In the genomic region with DNA sequence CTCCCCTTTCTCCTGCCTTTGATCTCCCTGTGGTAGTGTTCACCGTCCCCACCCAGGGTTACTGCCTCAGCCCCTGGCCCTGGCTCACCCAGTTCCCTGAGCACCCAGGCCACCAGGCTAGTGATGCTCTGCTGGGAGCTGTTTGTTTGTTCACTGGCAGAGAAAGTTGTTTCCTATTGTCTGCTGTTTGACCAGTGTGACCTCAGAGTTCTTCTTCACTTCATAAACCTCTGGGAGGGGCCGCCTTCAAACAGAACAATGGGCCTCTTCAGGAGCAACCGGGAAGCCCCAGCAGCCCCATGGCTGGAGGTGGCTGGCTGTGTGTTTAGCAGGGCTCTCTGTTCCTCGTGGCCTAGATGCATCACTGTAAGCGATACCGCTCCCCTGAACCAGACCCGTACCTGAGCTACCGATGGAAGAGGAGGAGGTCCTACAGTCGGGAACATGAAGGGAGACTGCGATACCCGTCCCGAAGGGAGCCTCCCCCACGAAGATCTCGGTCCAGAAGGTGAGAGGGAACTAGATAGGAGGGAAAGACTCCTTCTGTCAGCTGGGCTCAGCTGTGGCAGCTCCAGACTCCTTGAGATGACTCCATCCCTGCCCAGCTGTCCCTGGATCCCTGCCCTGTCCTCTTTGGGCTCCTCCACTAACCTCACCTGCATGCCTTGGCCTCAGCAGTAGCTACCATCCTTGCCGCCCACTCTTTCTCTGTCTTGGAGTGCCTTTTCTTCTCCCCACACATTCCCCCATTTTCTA, we compare ENCODE assay signal across 17 cellular contexts. TPM values are rescaled to one million over a fixed set of nuclear protein-coding genes. Genes with fewer than 3 reads are reported as not detected.
A peak's percentile ranks its signal among the peaks of the same experiment; 100 is the strongest.
DNase-seq lines count a peak whose midpoint lies in the region; ATAC-seq, FAIRE-seq and TF ChIP-seq lines count a peak whose summit lies in the region.
"Had no signal": no experiment of that assay in that cellular context is flagged by ENCODE, and none has a peak within 500 bp of the region (broad histone marks: within the 10 kb centered on the region; RNA-seq: fewer than 3 reads in every experiment).

No MANE protein-coding gene starts in this region.

- H3K9ac ChIP-seq in HepG2 (ENCODE audit: insufficient read depth, low read depth, low read length), result no peak overlapping the region
- no peak overlapping the region for H3K9ac ChIP-seq in kidney (ENCODE audit: low read length in 2 of 2)

- TF ChIP-seq EP300 in HepG2 (IDR thresholded peaks at IDR 0.05; ENCODE audit: low read depth in 2 of 2, low read length in 2 of 2) (no peak), HepG2 (CRISPR knock-in tag; IDR thresholded peaks at IDR 0.05; ENCODE audit: borderline replicate concordance) (no peak)

- H3K27ac ChIP-seq in VCaP, result peak overlapping the region; percentile 99
- H3K27ac ChIP-seq in HepG2 (ENCODE audit: extremely low read length, insufficient read depth, low read length), result peak overlapping the region; percentile 30
- H3K27ac ChIP-seq in kidney (ENCODE audit: low read depth in 2 of 2, low read length in 2 of 2), result no peak overlapping the region
- H3K27ac ChIP-seq: lower lobe of right lung had no signal

- H3K4me3 ChIP-seq in HepG2 (replicated peaks in 1 of 3; ENCODE audit: insufficient read depth in 1 of 3, low read depth in 2 of 3, low read length in 3 of 3) (no peak overlapping the region), kidney (ENCODE audit: low read length in 2 of 2) (no peak overlapping the region)
- H3K4me3 ChIP-seq: lower lobe of right lung had no signal

- peaks cover 55% of the 10 kb centered on the region for H3K36me3 Mint-ChIP-seq in stimulated activated naive CD8-positive, alpha-beta T cell treated with anti-CD3 and anti-CD28 coated beads, Interleukin-15, Interleukin-2, amounts not matched to agents 100 ng/mL and 50 ng/mL, for 24 hours (ENCODE audit: low read depth)

- peaks cover 58% of the 10 kb centered on the region for H4K20me1 ChIP-seq in HepG2 (ENCODE audit: insufficient read depth, low read length)

- FAIRE-seq in HepG2 (lab: Jason Lieb, UNC) (no peak), kidney (lab: Jason Lieb, UNC) (no peak)

- H3K36me3 ChIP-seq in HepG2 (replicated peaks in 1 of 2; ENCODE audit: control insufficient read depth in 1 of 2, insufficient read depth in 2 of 2, low read length in 2 of 2), result peaks cover 28 to 49% of the 10 kb centered on the region in 2 experiments
- H3K36me3 ChIP-seq in kidney (ENCODE audit: control insufficient read depth in 1 of 2, insufficient read depth in 2 of 2, low read length in 2 of 2), result peaks cover 40 to 52% of the 10 kb centered on the region in 2 donors

- H3K4me1 ChIP-seq in HepG2 (ENCODE audit: insufficient read depth, low read length), result peaks cover 33% of the 10 kb centered on the region
- H3K4me1 ChIP-seq in kidney (ENCODE audit: control insufficient read depth in 1 of 2, insufficient read depth in 1 of 2, low read depth in 1 of 2, low read length in 2 of 2), result peaks cover 18 to 25% of the 10 kb centered on the region in 2 donors

- H3K27ac Mint-ChIP-seq in stimulated activated naive CD8-positive, alpha-beta T cell treated with anti-CD3 and anti-CD28 coated beads, Interleukin-15, Interleukin-2, amounts not matched to agents 100 ng/mL and 50 ng/mL, for 24 hours, result peak overlapping the region; percentile 37
- peak overlapping the region in 1 of 2 donors; percentile 86 for H3K27ac Mint-ChIP-seq in stimulated activated naive CD8-positive, alpha-beta T cell treated with anti-CD3 and anti-CD28 coated beads, Interleukin-15, amount 100 ng/mL, for 72 hours
- H3K27ac Mint-ChIP-seq: activated CD4-positive, alpha-beta memory T cell treated with anti-CD3 and anti-CD28 coated beads, Interleukin-2, amount 10 ng/mL, durations not matched to agents 7 days and 5 days had no signal

- no peak for DNase-seq in stimulated activated naive CD8-positive, alpha-beta T cell treated with anti-CD3 and anti-CD28 coated beads, Interleukin-15, amount 100 ng/mL, for 72 hours
- DNase-seq in HepG2 (ENCODE audit: low spot score), result peak; percentile 59
- DNase-seq in T-helper 2 cell, result no peak
- no peak for DNase-seq in kidney
- no peak for DNase-seq in activated CD8-positive, alpha-beta memory T cell treated with anti-CD3 and anti-CD28 coated beads, Interleukin-2, amount 50 U/mL, for 4 hours
- DNase-seq: activated CD4-positive, alpha-beta memory T cell treated with anti-CD3 and anti-CD28 coated beads, Interleukin-2, amount 10 ng/mL, durations not matched to agents 7 days and 5 days; AML-193; caudate nucleus; naive B cell; NCI-H146; NCI-H2227 treated with DMSO at 0.1 percent for 48 hours; retina; SHP77 treated with DMSO at 0.1 percent for 48 hours had no signal

- no peak for TF ChIP-seq RAD21 in HepG2 (CRISPR knock-in tag; IDR thresholded peaks at IDR 0.05)

- ATAC-seq in stimulated activated naive CD8-positive, alpha-beta T cell treated with anti-CD3 and anti-CD28 coated beads, Interleukin-15, amount 100 ng/mL, for 72 hours, result no peak
- no peak for ATAC-seq in HepG2
- no peak for ATAC-seq in GM18867 (IDR thresholded peaks at IDR 0.05; ENCODE audit: unreplicated experiment)
- ATAC-seq: lower lobe of right lung had no signal

- no peaks in the 10 kb centered on the region for H3K9me3 Mint-ChIP-seq in stimulated activated naive CD8-positive, alpha-beta T cell treated with anti-CD3 and anti-CD28 coated beads, Interleukin-15, Interleukin-2, amounts not matched to agents 100 ng/mL and 50 ng/mL, for 24 hours
- H3K9me3 Mint-ChIP-seq in stimulated activated naive CD8-positive, alpha-beta T cell treated with anti-CD3 and anti-CD28 coated beads, Interleukin-15, amount 100 ng/mL, for 72 hours, result no peaks in the 10 kb centered on the region
- H3K9me3 Mint-ChIP-seq: activated CD4-positive, alpha-beta memory T cell treated with anti-CD3 and anti-CD28 coated beads, Interleukin-2, amount 10 ng/mL, durations not matched to agents 7 days and 5 days; naive B cell had no signal

- no peaks in the 10 kb centered on the region for H3K27me3 Mint-ChIP-seq in stimulated activated naive CD8-positive, alpha-beta T cell treated with anti-CD3 and anti-CD28 coated beads, Interleukin-15, Interleukin-2, amounts not matched to agents 100 ng/mL and 50 ng/mL, for 24 hours
- no peaks in the 10 kb centered on the region for H3K27me3 Mint-ChIP-seq in stimulated activated naive CD8-positive, alpha-beta T cell treated with anti-CD3 and anti-CD28 coated beads, Interleukin-15, amount 100 ng/mL, for 72 hours
- H3K27me3 Mint-ChIP-seq: activated CD4-positive, alpha-beta memory T cell treated with anti-CD3 and anti-CD28 coated beads, Interleukin-2, amount 10 ng/mL, durations not matched to agents 7 days and 5 days; naive B cell had no signal

- no peaks in the 10 kb centered on the region; a peak in 1 of 5 replicates for H3K27me3 ChIP-seq in HepG2 (ENCODE audit: control insufficient read depth in 1 of 2, insufficient read depth in 2 of 2, low read length in 2 of 2)

- BruUV-seq in HepG2 (replicated peaks; lab: Mats Ljungman, UMichigan), result no TSS peak

- peaks cover 48% of the 10 kb centered on the region for H3K4me1 Mint-ChIP-seq in stimulated activated naive CD8-positive, alpha-beta T cell treated with anti-CD3 and anti-CD28 coated beads, Interleukin-15, Interleukin-2, amounts not matched to agents 100 ng/mL and 50 ng/mL, for 24 hours (ENCODE audit: low read depth)
- H3K4me1 Mint-ChIP-seq in stimulated activated naive CD8-positive, alpha-beta T cell treated with anti-CD3 and anti-CD28 coated beads, Interleukin-15, amount 100 ng/mL, for 72 hours, result peaks cover 73% of the 10 kb centered on the region

- CTCF ChIA-PET in HepG2 (lab: Yijun Ruan, JAX; ENCODE audit: low intra/inter-chr PET ratio, low total read pairs), result interaction anchor here (0.7 kb wide), 1 partner anchor 150 kb away, joined by 3 read pairs; no protein-coding TSS in a partner anchor

- intact Hi-C loops in HepG2 (cut with micrococcal nuclease; ENCODE audit: unreplicated experiment) (loop anchor here (5.0 kb wide), 2 partner anchors 177 to 247 kb away; no protein-coding TSS in a partner anchor), kidney (cut with DNase I) (no loop called here)

- TF ChIP-seq CTCF in VCaP (conservative IDR thresholded peaks at IDR 0.05), result no peak
- no peak for TF ChIP-seq CTCF in HepG2 (CRISPR knock-in tag; IDR thresholded peaks at IDR 0.05)
- TF ChIP-seq CTCF in kidney (IDR thresholded peaks at IDR 0.05; ENCODE audit: borderline replicate concordance, extremely low read depth, insufficient read depth), result no peak

- no peak overlapping the region for H2AFZ ChIP-seq in HepG2 (ENCODE audit: low read length)

- in situ Hi-C loops in HepG2 (cut with HindIII; ENCODE audit: extremely low pct_ligation_motif_present, low pct_unique_long_range_greater_than_20kb), result no loop called here

- POLR2A ChIA-PET in HepG2 (lab: Yijun Ruan, JAX), result interaction anchor here (1.6 kb wide), 1 partner anchor 21 kb away, joined by 5 read pairs; no protein-coding TSS in a partner anchor

- TF ChIP-seq POLR2A in HepG2 (IDR thresholded peaks at IDR 0.05; ENCODE audit: insufficient read depth in 1 of 2, low read depth in 2 of 2, low read length in 2 of 2), result no peak

- H3K4me3 Mint-ChIP-seq in stimulated activated naive CD8-positive, alpha-beta T cell treated with anti-CD3 and anti-CD28 coated beads, Interleukin-15, Interleukin-2, amounts not matched to agents 100 ng/mL and 50 ng/mL, for 24 hours, result no peak overlapping the region
- peak overlapping the region in 1 of 2 donors; percentile 14 for H3K4me3 Mint-ChIP-seq in stimulated activated naive CD8-positive, alpha-beta T cell treated with anti-CD3 and anti-CD28 coated beads, Interleukin-15, amount 100 ng/mL, for 72 hours
- H3K4me3 Mint-ChIP-seq: activated CD4-positive, alpha-beta memory T cell treated with anti-CD3 and anti-CD28 coated beads, Interleukin-2, amount 10 ng/mL, durations not matched to agents 7 days and 5 days had no signal

- WGBS in HepG2 (ENCODE audit: low lambda C conversion rate), result 85% methylated on average over 15 of the region's 15 CpGs

- H3K9me3 ChIP-seq in HepG2 (ENCODE audit: low read length), result no peaks in the 10 kb centered on the region
- no peaks in the 10 kb centered on the region for H3K9me3 ChIP-seq in kidney (ENCODE audit: control insufficient read depth in 1 of 2, low read length in 2 of 2)
- H3K9me3 ChIP-seq: lower lobe of right lung had no signal

- H3K4me2 ChIP-seq in HepG2 (ENCODE audit: low read depth, low read length), result peak overlapping the region; percentile 85

- peaks cover 50% of the 10 kb centered on the region for H3K79me2 ChIP-seq in HepG2 (ENCODE audit: insufficient read depth, low read length)

RNA-seq across cellular contexts. Expression of gene CLK3, which starts 3.4 kb away (rescaled TPM):
- total RNA-seq in HepG2 (2016; rRNA removed; fragmentation: Illumina TruSeq; extraction: Trizol) (31.4 and 41.5 TPM in 2 replicates), kidney (66.3 TPM)
- 21.2 TPM in 2 replicates for total RNA-seq in HepG2 (2016; cell fraction: cytosol; rRNA removed; fragmentation: Illumina TruSeq; extraction: Trizol; ENCODE audit: low read depth)
- total RNA-seq in HepG2 (2016; cell fraction: insoluble cytoplasmic fraction; rRNA removed; fragmentation: Illumina TruSeq; extraction: Trizol), result 29.0 and 39.7 TPM in 2 replicates
- total RNA-seq in HepG2 (2016; cell fraction: membrane; rRNA removed; fragmentation: Illumina TruSeq; extraction: Trizol), result 19.8 and 21.9 TPM in 2 replicates
- total RNA-seq in HepG2 (2016; cell fraction: nucleus; rRNA removed; fragmentation: Illumina TruSeq; extraction: Trizol), result 49.0 and 49.2 TPM in 2 replicates
- polyA plus RNA-seq in HepG2 (2011; rRNA removed) (82.0 and 89.1 TPM in 2 replicates), kidney (ENCODE audit: insufficient read depth, low read depth, low replicate concordance) (54.1 TPM)
- 59.3 and 68.4 TPM in 2 replicates for polyA plus RNA-seq in HepG2 (2011; cell fraction: cytosol; rRNA removed)
- 264 and 302 TPM in 2 replicates for polyA plus RNA-seq in HepG2 (2011; cell fraction: nucleus; rRNA removed)
- polyA plus RNA-seq in HepG2 (2012), result 34.0 and 40.7 TPM in 2 replicates
- 8.0 and 8.4 TPM in 2 replicates for polyA plus RNA-seq in HepG2 (2016; cell fraction: cytosol; fragmentation: Illumina TruSeq; extraction: Trizol; ENCODE audit: low read depth)
- polyA plus RNA-seq in HepG2 (2016; cell fraction: insoluble cytoplasmic fraction; fragmentation: Illumina TruSeq; extraction: Trizol; ENCODE audit: low read depth), result 33.8 and 35.7 TPM in 2 replicates
- polyA plus RNA-seq in HepG2 (2016; cell fraction: membrane; fragmentation: Illumina TruSeq; extraction: Trizol; ENCODE audit: low read depth), result 11.6 and 14.5 TPM in 2 replicates
- polyA plus RNA-seq in HepG2 (2016; cell fraction: nucleus; fragmentation: Illumina TruSeq; extraction: Trizol; ENCODE audit: insufficient read depth, low read depth), result 101 and 109 TPM in 2 replicates
- 181 and 249 TPM in 2 replicates for polyA minus RNA-seq in HepG2 (2011; rRNA and poly(A)+ RNA removed; ENCODE audit: low replicate concordance)
- 23.0 and 27.8 TPM in 2 replicates for polyA minus RNA-seq in HepG2 (2011; cell fraction: cytosol; rRNA and poly(A)+ RNA removed)
- polyA minus RNA-seq in HepG2 (2011; cell fraction: nucleus; rRNA and poly(A)+ RNA removed), result 142 and 155 TPM in 2 replicates

Comparison
In these comparisons a context has a peak if more than half of its experiments do, and no peak if none do; other contexts are left out.
1. H3K27ac ChIP-seq: peak in VCaP (single experiment) and HepG2 (single experiment); none in kidney (0 of 2).